In the genomic region with DNA sequence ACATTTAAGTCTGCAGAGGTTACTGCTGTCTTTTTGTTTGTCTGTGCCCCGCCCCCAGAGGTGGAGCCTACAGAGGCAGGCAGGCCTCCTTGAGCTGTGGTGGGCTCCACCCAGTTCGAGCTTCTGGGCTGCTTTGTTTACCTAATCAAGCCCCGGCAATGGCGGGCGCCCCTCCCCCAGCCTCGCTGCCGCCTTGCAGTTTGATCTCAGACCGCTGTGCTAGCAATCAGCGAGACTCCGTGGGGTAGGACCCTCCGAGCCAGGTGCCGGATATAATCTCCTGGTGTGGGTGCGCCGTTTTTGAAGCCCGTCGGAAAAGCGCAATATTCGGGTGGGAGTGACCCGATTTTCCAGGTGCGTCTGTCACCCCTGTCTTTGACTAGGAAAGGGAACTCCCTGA, we compare ENCODE assay signal across 1 cellular context.
TF ChIP-seq lines count a peak whose summit lies in the region.

No MANE protein-coding gene starts in this region.

TF ChIP-seq in HepG2, 621 proteins besides CTCF, POLR2A, EP300 and RAD21:
- TF ChIP-seq, protein P1, sequence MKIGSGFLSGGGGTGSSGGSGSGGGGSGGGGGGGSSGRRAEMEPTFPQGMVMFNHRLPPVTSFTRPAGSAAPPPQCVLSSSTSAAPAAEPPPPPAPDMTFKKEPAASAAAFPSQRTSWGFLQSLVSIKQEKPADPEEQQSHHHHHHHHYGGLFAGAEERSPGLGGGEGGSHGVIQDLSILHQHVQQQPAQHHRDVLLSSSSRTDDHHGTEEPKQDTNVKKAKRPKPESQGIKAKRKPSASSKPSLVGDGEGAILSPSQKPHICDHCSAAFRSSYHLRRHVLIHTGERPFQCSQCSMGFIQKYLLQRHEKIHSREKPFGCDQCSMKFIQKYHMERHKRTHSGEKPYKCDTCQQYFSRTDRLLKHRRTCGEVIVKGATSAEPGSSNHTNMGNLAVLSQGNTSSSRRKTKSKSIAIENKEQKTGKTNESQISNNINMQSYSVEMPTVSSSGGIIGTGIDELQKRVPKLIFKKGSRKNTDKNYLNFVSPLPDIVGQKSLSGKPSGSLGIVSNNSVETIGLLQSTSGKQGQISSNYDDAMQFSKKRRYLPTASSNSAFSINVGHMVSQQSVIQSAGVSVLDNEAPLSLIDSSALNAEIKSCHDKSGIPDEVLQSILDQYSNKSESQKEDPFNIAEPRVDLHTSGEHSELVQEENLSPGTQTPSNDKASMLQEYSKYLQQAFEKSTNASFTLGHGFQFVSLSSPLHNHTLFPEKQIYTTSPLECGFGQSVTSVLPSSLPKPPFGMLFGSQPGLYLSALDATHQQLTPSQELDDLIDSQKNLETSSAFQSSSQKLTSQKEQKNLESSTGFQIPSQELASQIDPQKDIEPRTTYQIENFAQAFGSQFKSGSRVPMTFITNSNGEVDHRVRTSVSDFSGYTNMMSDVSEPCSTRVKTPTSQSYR (CRISPR knock-in tag; IDR thresholded peaks at IDR 0.05; ENCODE audit: borderline replicate concordance), result peak; percentile 15; the same call in 1 of the 2 replicates
